Comparison of ENCODE assay signal across 9 cellular contexts in genomic region chr5:54171645-54172384, GRCh38.
A peak's percentile ranks its signal among the peaks of the same experiment; 100 is the strongest.
DNase-seq lines count a peak whose midpoint lies in the region; ATAC-seq and TF ChIP-seq lines count a peak whose summit lies in the region.
"Had no signal": no experiment of that assay in that cellular context is flagged by ENCODE, and none has a peak within 500 bp of the region (broad histone marks: within the 10 kb centered on the region; RNA-seq: fewer than 3 reads in every experiment).

No MANE protein-coding gene starts in this region.

- no peak overlapping the region for H3K27ac ChIP-seq in PC-3 (ENCODE audit: low read length)
- H3K27ac ChIP-seq in heart left ventricle, result no peak overlapping the region

- H2AFZ ChIP-seq in PC-3 (ENCODE audit: low read length), result no peak overlapping the region

- no peaks in the 10 kb centered on the region for H3K9me2 ChIP-seq in PC-3 (replicated peaks; ENCODE audit: low read length)

- CTCF ChIA-PET in PC-3 (lab: Charles Lee), result no interaction called here

- ATAC-seq in HG02623 (IDR thresholded peaks at IDR 0.05; ENCODE audit: unreplicated experiment) (peak; percentile 66), PC-3 (no peak), heart left ventricle (no peak), GM19455 (IDR thresholded peaks at IDR 0.05; ENCODE audit: unreplicated experiment) (no peak)
- ATAC-seq: HCT116 had no signal

- no peak for TF ChIP-seq POLR2A in heart left ventricle (IDR thresholded peaks at IDR 0.05)

- WGBS in heart left ventricle, 4 donors, result 89 to 95% (median 91%) methylated on average over 6 of the region's 6 CpGs

- TF ChIP-seq CTCF in PC-3 (conservative IDR thresholded peaks at IDR 0.05; ENCODE audit: low read depth, low read length), result no peak
- TF ChIP-seq CTCF in kidney epithelial cell (IDR thresholded peaks at IDR 0.05; ENCODE audit: insufficient read depth, low read length, poor library complexity, severe bottlenecking), result no peak
- no peak for TF ChIP-seq CTCF in heart left ventricle (IDR thresholded peaks at IDR 0.05)

- H3F3A ChIP-seq in PC-3 (ENCODE audit: low read length, unreplicated experiment), result no peaks in the 10 kb centered on the region

- DNase-seq in G401 (ENCODE audit: low spot score) (peak; percentile 27), PC-3 (peak; percentile 3), kidney epithelial cell (ENCODE audit: low read depth) (peak; percentile 44), NCI-H1092 (lab: John Stamatoyannopoulos, UW) (no peak), heart left ventricle (no peak)
- no peak for DNase-seq in stimulated activated naive CD4-positive, alpha-beta T cell (lab: John Stamatoyannopoulos, UW)

- H3K9me3 ChIP-seq in PC-3 (ENCODE audit: low read length) (no peaks in the 10 kb centered on the region), heart left ventricle (peaks cover 0 to 9% (median 0%) of the 10 kb centered on the region in 12 donors)

- no peaks in the 10 kb centered on the region for H4K20me1 ChIP-seq in PC-3 (ENCODE audit: low read length)

- POLR2A ChIA-PET in PC-3 (lab: Charles Lee; ENCODE audit: unreplicated experiment), result no interaction called here

- H3K4me1 ChIP-seq in PC-3 (ENCODE audit: insufficient read depth, low read length), result no peaks in the 10 kb centered on the region
- H3K4me1 ChIP-seq in heart left ventricle, result peaks cover 0 to 9% (median 0%) of the 10 kb centered on the region in 12 donors

- no peak overlapping the region for H3K4me3 ChIP-seq in PC-3 (ENCODE audit: low read length)
- no peak overlapping the region for H3K4me3 ChIP-seq in kidney epithelial cell (ENCODE audit: low read depth, low read length)
- no peak overlapping the region for H3K4me3 ChIP-seq in heart left ventricle

- in situ Hi-C loops in G401 (cut with HindIII; ENCODE audit: low sequenced_read_pairs), result no loop called here

- H3K36me3 ChIP-seq in PC-3 (ENCODE audit: low read depth, low read length) (no peaks in the 10 kb centered on the region), kidney epithelial cell (ENCODE audit: control insufficient read depth, insufficient read depth, low read length) (no peaks in the 10 kb centered on the region), heart left ventricle (peaks cover 0 to 15% (median 0%) of the 10 kb centered on the region in 9 donors)

- no peaks in the 10 kb centered on the region for H3K79me2 ChIP-seq in PC-3 (ENCODE audit: low read length)

- no TSS peak for BruUV-seq in PC-3 (replicated peaks; lab: Mats Ljungman, UMichigan)

- H3K27me3 ChIP-seq in PC-3 (ENCODE audit: low read length) (no peaks in the 10 kb centered on the region), kidney epithelial cell (ENCODE audit: control insufficient read depth, insufficient read depth, low read length) (no peaks in the 10 kb centered on the region), heart left ventricle (no peaks in the 10 kb centered on the region)

- H3K9ac ChIP-seq in PC-3 (ENCODE audit: low read length), result no peak overlapping the region

- intact Hi-C loops in PC-3 (cut with micrococcal nuclease), result no loop called here
- intact Hi-C loops in heart left ventricle (cut with DNase I), result no loop called here

- H3K4me2 ChIP-seq in PC-3 (ENCODE audit: low read length), result no peak overlapping the region

Comparison
In these comparisons a context has a peak if more than half of its experiments do, and no peak if none do; other contexts are left out.
1. DNase-seq: peak in G401 (single experiment), PC-3 (single experiment) and kidney epithelial cell (single experiment); none in NCI-H1092 (single experiment), stimulated activated naive CD4-positive, alpha-beta T cell (0 of 6) and heart left ventricle (0 of 5).